1 cellular context compared by ENCODE assay signal in the genomic region with DNA sequence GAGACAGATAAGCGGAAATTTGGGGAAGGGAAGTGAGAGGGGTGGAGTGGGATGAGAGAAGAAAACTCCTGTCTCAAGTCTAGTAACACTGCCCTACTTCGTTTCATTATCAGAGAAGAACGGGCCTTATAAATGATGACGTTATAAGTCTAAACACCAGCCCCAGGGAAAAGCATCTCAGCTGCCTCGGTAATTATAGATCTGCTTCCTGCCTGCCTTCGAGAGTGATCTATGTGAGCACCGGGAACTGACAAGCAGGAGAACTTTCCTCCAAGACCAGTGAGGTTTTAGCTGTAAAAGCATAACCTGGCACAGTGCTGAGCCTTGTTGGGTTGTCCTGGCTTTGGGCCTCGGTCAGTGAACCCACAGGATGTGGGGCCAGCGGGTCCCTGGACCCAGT.
TF ChIP-seq lines count a peak whose summit lies in the region.

No MANE protein-coding gene starts in this region.

TF ChIP-seq in HEK293, 187 proteins besides CTCF, POLR2A, EP300 and RAD21 (continued from another document):
- TF ChIP-seq, protein P1, sequence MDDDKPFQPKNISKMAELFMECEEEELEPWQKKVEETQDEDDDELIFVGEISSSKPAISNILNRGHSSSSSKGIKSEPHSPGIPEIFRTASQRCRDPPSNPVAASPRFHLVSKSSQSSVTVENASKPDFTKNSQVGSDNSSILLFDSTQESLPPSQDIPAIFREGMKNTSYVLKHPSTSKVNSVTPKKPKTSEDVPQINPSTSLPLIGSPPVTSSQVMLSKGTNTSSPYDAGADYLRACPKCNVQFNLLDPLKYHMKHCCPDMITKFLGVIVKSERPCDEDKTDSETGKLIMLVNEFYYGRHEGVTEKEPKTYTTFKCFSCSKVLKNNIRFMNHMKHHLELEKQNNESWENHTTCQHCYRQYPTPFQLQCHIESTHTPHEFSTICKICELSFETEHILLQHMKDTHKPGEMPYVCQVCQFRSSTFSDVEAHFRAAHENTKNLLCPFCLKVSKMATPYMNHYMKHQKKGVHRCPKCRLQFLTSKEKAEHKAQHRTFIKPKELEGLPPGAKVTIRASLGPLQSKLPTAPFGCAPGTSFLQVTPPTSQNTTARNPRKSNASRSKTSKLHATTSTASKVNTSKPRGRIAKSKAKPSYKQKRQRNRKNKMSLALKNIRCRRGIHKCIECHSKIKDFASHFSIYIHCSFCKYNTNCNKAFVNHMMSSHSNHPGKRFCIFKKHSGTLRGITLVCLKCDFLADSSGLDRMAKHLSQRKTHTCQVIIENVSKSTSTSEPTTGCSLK (tag by site-specific recombination; IDR thresholded peaks at IDR 0.05) = no peak
- TF ChIP-seq ZNF768 (tag by site-specific recombination; IDR thresholded peaks at IDR 0.05) (no peak), ZNF629 (tag by site-specific recombination; IDR thresholded peaks at IDR 0.05) (peak; percentile 59), SP7 (tag by site-specific recombination; IDR thresholded peaks at IDR 0.05) (peak; percentile 84)
- TF ChIP-seq, protein P2, sequence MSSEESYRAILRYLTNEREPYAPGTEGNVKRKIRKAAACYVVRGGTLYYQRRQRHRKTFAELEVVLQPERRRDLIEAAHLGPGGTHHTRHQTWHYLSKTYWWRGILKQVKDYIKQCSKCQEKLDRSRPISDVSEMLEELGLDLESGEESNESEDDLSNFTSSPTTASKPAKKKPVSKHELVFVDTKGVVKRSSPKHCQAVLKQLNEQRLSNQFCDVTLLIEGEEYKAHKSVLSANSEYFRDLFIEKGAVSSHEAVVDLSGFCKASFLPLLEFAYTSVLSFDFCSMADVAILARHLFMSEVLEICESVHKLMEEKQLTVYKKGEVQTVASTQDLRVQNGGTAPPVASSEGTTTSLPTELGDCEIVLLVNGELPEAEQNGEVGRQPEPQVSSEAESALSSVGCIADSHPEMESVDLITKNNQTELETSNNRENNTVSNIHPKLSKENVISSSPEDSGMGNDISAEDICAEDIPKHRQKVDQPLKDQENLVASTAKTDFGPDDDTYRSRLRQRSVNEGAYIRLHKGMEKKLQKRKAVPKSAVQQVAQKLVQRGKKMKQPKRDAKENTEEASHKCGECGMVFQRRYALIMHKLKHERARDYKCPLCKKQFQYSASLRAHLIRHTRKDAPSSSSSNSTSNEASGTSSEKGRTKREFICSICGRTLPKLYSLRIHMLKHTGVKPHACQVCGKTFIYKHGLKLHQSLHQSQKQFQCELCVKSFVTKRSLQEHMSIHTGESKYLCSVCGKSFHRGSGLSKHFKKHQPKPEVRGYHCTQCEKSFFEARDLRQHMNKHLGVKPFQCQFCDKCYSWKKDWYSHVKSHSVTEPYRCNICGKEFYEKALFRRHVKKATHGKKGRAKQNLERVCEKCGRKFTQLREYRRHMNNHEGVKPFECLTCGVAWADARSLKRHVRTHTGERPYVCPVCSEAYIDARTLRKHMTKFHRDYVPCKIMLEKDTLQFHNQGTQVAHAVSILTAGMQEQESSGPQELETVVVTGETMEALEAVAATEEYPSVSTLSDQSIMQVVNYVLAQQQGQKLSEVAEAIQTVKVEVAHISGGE (tag by site-specific recombination; conservative IDR thresholded peaks at IDR 0.05; ENCODE audit: low read depth) = no peak
- TF ChIP-seq, protein P3, sequence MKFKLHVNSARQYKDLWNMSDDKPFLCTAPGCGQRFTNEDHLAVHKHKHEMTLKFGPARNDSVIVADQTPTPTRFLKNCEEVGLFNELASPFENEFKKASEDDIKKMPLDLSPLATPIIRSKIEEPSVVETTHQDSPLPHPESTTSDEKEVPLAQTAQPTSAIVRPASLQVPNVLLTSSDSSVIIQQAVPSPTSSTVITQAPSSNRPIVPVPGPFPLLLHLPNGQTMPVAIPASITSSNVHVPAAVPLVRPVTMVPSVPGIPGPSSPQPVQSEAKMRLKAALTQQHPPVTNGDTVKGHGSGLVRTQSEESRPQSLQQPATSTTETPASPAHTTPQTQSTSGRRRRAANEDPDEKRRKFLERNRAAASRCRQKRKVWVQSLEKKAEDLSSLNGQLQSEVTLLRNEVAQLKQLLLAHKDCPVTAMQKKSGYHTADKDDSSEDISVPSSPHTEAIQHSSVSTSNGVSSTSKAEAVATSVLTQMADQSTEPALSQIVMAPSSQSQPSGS (tag by site-specific recombination; IDR thresholded peaks at IDR 0.05; ENCODE audit: low read depth) = peak; percentile 71
